In genomic region chr10:84267503-84268126, GRCh38 we compare ENCODE assay signal across 8 cellular contexts. TPM values are rescaled to one million over a fixed set of nuclear protein-coding genes. Genes with fewer than 3 reads are reported as not detected.
DNase-seq lines count a peak whose midpoint lies in the region; ATAC-seq and TF ChIP-seq lines count a peak whose summit lies in the region.

No MANE protein-coding gene starts in this region.

- no peaks in the 10 kb centered on the region for H3K27me3 ChIP-seq in CD8-positive, alpha-beta T cell (ENCODE audit: insufficient read depth, low read length)
- H3K27me3 ChIP-seq in H7 (ENCODE audit: control insufficient read depth, insufficient read depth, low read length) = no peaks in the 10 kb centered on the region

- intact Hi-C loops in CD8-positive, alpha-beta T cell (cut with DNase I, micrococcal nuclease) = loop anchor here in 1 of 2 experiments (5.0 kb wide), 1 partner anchor 60 kb away; the partner anchor contains the start of gene CCSER2

- TF ChIP-seq CTCF in CD8-positive, alpha-beta T cell (IDR thresholded peaks at IDR 0.05) = peak; percentile 69
- TF ChIP-seq CTCF in fibroblast of pulmonary artery (IDR thresholded peaks at IDR 0.05; ENCODE audit: low read length, missing control alignments) = peak; percentile 76
- TF ChIP-seq CTCF in progenitor cell of endocrine pancreas (IDR thresholded peaks at IDR 0.05; ENCODE audit: unreplicated experiment) = peak; percentile 64

- POLR2A ChIA-PET in CD8-positive, alpha-beta T cell (lab: Charles Lee) = interaction anchor here (0.6 to 3.4 kb wide), 3 partner anchors 64 to 270 kb away, joined by 3 to 11 read pairs (median 3); no protein-coding TSS in a partner anchor

- H3K36me3 Mint-ChIP-seq in CD8-positive, alpha-beta T cell = no peaks in the 10 kb centered on the region
- no peaks in the 10 kb centered on the region for H3K36me3 Mint-ChIP-seq in progenitor cell of endocrine pancreas (ENCODE audit: insufficient read depth)

- H3K4me1 Mint-ChIP-seq in CD8-positive, alpha-beta T cell (ENCODE audit: low read depth) = peaks cover 17% of the 10 kb centered on the region
- peaks cover 12% of the 10 kb centered on the region for H3K4me1 Mint-ChIP-seq in progenitor cell of endocrine pancreas (ENCODE audit: low read depth)

- peaks cover 4% of the 10 kb centered on the region for H3K4me1 ChIP-seq in CD8-positive, alpha-beta T cell (ENCODE audit: insufficient read depth, low read length)

- CTCF ChIA-PET in CD8-positive, alpha-beta T cell (lab: Charles Lee) = interaction anchor here (0.6 to 13.4 kb wide), 14 partner anchors 9 to 283 kb away, joined by 3 to 358 read pairs (median 4); no protein-coding TSS in a partner anchor

- H3K4me3 ChIP-seq in CD8-positive, alpha-beta T cell (ENCODE audit: low read depth, low read length) = no peak overlapping the region
- no peak overlapping the region for H3K4me3 ChIP-seq in H7 (ENCODE audit: insufficient read depth, low read depth, low read length)
- no peak overlapping the region for H3K4me3 ChIP-seq in fibroblast of pulmonary artery (replicated peaks; ENCODE audit: low read depth, low read length)

- DNase-seq in CD8-positive, alpha-beta T cell = peak; percentile 34 to 72 (median 65)
- peak; percentile 59 for DNase-seq in H7
- DNase-seq in NCI-H460 (ENCODE audit: extremely low read depth, low read depth) = peak; percentile 36
- peak; percentile 51 for DNase-seq in activated T-cell treated with anti-CD3 and anti-CD28 coated beads for 1 hour (ENCODE audit: low read depth)
- peak; percentile 56 for DNase-seq in fibroblast of pulmonary artery (ENCODE audit: low read depth)
- no peak for DNase-seq in progenitor cell of endocrine pancreas (ENCODE audit: low spot score, unreplicated experiment)
- DNase-seq in 8988T = no peak

- H3K27ac Mint-ChIP-seq in CD8-positive, alpha-beta T cell = no peak overlapping the region
- no peak overlapping the region for H3K27ac Mint-ChIP-seq in progenitor cell of endocrine pancreas

- H3K9me3 ChIP-seq in CD8-positive, alpha-beta T cell (ENCODE audit: low read length) = no peaks in the 10 kb centered on the region

- H3K27ac ChIP-seq in CD8-positive, alpha-beta T cell (ENCODE audit: low read depth, low read length) = no peak overlapping the region

- no peaks in the 10 kb centered on the region for H3K9me3 Mint-ChIP-seq in CD8-positive, alpha-beta T cell
- H3K9me3 Mint-ChIP-seq in progenitor cell of endocrine pancreas (ENCODE audit: low read depth) = no peaks in the 10 kb centered on the region

- ATAC-seq in CD8-positive, alpha-beta T cell = peak; percentile 74
- no peak for ATAC-seq in GM19467 (IDR thresholded peaks at IDR 0.05; ENCODE audit: unreplicated experiment)

- peaks cover 11% of the 10 kb centered on the region for H3K27me3 Mint-ChIP-seq in CD8-positive, alpha-beta T cell (ENCODE audit: low read depth)
- peaks cover 16% of the 10 kb centered on the region for H3K27me3 Mint-ChIP-seq in progenitor cell of endocrine pancreas

- H3K36me3 ChIP-seq in CD8-positive, alpha-beta T cell (ENCODE audit: insufficient read depth, low read length) = no peaks in the 10 kb centered on the region
- no peaks in the 10 kb centered on the region for H3K36me3 ChIP-seq in H7 (replicated peaks; ENCODE audit: control insufficient read depth, insufficient read depth, low read length)

- no peak overlapping the region for H3K4me3 Mint-ChIP-seq in CD8-positive, alpha-beta T cell
- H3K4me3 Mint-ChIP-seq in progenitor cell of endocrine pancreas (ENCODE audit: low read depth) = no peak overlapping the region

RNA-seq across cellular contexts. Expression of gene RGR, which starts 22.8 kb away (rescaled TPM):
- not detected for total RNA-seq in CD8-positive, alpha-beta T cell
- total RNA-seq in H7 (2014; rRNA removed; shearing (Covaris generic)) = not detected in 2 replicates
- total RNA-seq in NCI-H460 (2014; rRNA removed; shearing (Covaris generic)) = not detected in 2 replicates
- polyA plus RNA-seq in NCI-H460 (2014; cell fraction: nucleus; rRNA removed) = not detected in 2 replicates
- total RNA-seq in progenitor cell of endocrine pancreas = not detected in 2 replicates

RNA-seq across cellular contexts. Expression of gene LRIT1, which starts 26.3 kb away (rescaled TPM):
- total RNA-seq in CD8-positive, alpha-beta T cell = not detected
- total RNA-seq in H7 (2014; rRNA removed; shearing (Covaris generic)) = not detected in 2 replicates
- not detected in 2 replicates for total RNA-seq in NCI-H460 (2014; rRNA removed; shearing (Covaris generic))
- polyA plus RNA-seq in NCI-H460 (2014; cell fraction: nucleus; rRNA removed) = not detected in 2 replicates
- not detected in 2 replicates for total RNA-seq in progenitor cell of endocrine pancreas

RNA-seq across cellular contexts. Expression of gene LRIT2, which starts 42.3 kb away (rescaled TPM):
- not detected for total RNA-seq in CD8-positive, alpha-beta T cell
- total RNA-seq in H7 (2014; rRNA removed; shearing (Covaris generic)) = not detected in 2 replicates
- total RNA-seq in NCI-H460 (2014; rRNA removed; shearing (Covaris generic)) = not detected in 2 replicates
- not detected in 2 replicates for polyA plus RNA-seq in NCI-H460 (2014; cell fraction: nucleus; rRNA removed)
- total RNA-seq in progenitor cell of endocrine pancreas = not detected in 2 replicates

Comparison
In these comparisons a context has a peak if more than half of its experiments do, and no peak if none do; other contexts are left out.
1. DNase-seq: peak in CD8-positive, alpha-beta T cell (7 of 7), H7 (single experiment), NCI-H460 (single experiment), activated T-cell treated with anti-CD3 and anti-CD28 coated beads for 1 hour (single experiment) and fibroblast of pulmonary artery (single experiment); none in progenitor cell of endocrine pancreas (single experiment) and 8988T (single experiment).
2. Peak in every context shown above with its lines, with median percentiles within 50 percentile points of each other: CTCF ChIP-seq.